ENCODE assay signal across 1 cellular context in the genomic region with DNA sequence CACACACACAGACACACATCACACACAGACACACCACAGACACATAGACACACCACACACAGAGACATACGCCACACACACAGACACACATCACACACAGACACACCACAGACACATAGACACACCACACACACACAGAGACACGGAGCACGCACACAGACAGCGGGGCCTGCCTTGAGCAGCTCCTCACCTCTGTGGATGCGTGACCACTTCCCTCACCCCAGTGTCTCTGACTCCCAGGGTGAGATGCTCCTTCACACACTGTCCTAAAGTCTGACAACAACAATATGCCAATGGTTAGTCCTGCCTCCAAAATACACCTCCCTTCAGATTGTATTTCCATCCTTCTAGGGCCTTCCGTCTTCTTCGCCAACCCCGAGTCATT.
TF ChIP-seq lines count a peak whose summit lies in the region.

No MANE protein-coding gene starts in this region.

TF ChIP-seq in WTC11, 78 proteins besides CTCF, POLR2A, EP300 and RAD21 (continued from another document):
- TF ChIP-seq, protein P1, sequence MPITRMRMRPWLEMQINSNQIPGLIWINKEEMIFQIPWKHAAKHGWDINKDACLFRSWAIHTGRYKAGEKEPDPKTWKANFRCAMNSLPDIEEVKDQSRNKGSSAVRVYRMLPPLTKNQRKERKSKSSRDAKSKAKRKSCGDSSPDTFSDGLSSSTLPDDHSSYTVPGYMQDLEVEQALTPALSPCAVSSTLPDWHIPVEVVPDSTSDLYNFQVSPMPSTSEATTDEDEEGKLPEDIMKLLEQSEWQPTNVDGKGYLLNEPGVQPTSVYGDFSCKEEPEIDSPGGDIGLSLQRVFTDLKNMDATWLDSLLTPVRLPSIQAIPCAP (CRISPR knock-in tag; IDR thresholded peaks at IDR 0.05), result no peak
- no peak for TF ChIP-seq ZNF396 (CRISPR knock-in tag; IDR thresholded peaks at IDR 0.05; ENCODE audit: borderline replicate concordance)
- TF ChIP-seq, protein P2, sequence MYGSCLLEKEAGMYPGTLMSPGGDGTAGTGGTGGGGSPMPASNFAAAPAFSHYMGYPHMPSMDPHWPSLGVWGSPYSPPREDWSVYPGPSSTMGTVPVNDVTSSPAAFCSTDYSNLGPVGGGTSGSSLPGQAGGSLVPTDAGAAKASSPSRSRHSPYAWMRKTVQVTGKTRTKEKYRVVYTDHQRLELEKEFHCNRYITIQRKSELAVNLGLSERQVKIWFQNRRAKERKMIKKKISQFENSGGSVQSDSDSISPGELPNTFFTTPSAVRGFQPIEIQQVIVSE (CRISPR knock-in tag; IDR thresholded peaks at IDR 0.05; ENCODE audit: borderline replicate concordance), result no peak
- TF ChIP-seq RORB (CRISPR knock-in tag; IDR thresholded peaks at IDR 0.05), result no peak
- TF ChIP-seq ZMAT4 (CRISPR knock-in tag; IDR thresholded peaks at IDR 0.05), result no peak
- no peak for TF ChIP-seq SMAD3 (CRISPR knock-in tag; IDR thresholded peaks at IDR 0.05; ENCODE audit: borderline replicate concordance)
- TF ChIP-seq FOXP4 (CRISPR knock-in tag; IDR thresholded peaks at IDR 0.05), result no peak
- no peak for TF ChIP-seq ZNF219 (CRISPR knock-in tag; IDR thresholded peaks at IDR 0.05; ENCODE audit: borderline replicate concordance)
- TF ChIP-seq NR2C2 (CRISPR knock-in tag; IDR thresholded peaks at IDR 0.05), result no peak
